30 cellular contexts compared by ENCODE assay signal in the genomic region with DNA sequence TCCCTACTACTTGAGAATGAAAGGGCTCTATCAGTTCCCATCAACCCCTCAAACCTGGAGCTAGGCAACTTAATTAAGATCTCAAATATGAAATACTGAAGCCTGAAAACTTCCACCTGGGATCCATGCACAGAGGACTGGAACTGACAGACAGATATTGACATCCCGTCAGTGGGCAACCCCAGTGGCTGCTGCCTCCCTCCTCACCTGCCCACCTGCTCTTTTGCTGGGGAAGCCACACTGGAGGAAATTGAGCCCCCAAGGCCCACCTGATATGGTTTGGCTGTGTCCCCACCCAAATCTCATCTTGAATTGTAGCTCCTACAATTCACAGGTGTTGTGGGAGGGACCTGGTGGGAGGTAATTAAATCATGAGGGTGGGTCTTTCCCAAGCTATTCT.
"Had no signal": no experiment of that assay in that cellular context is flagged by ENCODE, and none has a peak within 500 bp of the region (broad histone marks: within the 10 kb centered on the region; RNA-seq: fewer than 3 reads in every experiment).

No MANE protein-coding gene starts in this region.

- H3K27me3 Mint-ChIP-seq: brain had no signal

- H3K9me3 Mint-ChIP-seq: activated CD4-positive, alpha-beta memory T cell treated with anti-CD3 and anti-CD28 coated beads for 36 hours; activated CD4-positive, alpha-beta T cell treated with anti-CD3 and anti-CD28 coated beads, Interleukin-2, amount 10 ng/mL, durations not matched to agents 24 days and 14 days; activated naive CD4-positive, alpha-beta T cell treated with anti-CD3 and anti-CD28 coated beads for 36 hours; activated naive CD4-positive, alpha-beta T cell treated with anti-CD3 and anti-CD28 coated beads, Interleukin-2, amount 50 U/mL, for 72 hours; activated naive CD8-positive, alpha-beta T cell treated with anti-CD3 and anti-CD28 coated beads, Interleukin-2, amount 10 ng/mL, durations not matched to agents 7 days and 5 days; activated T-cell treated with anti-CD3 and anti-CD28 coated beads, Interleukin-2, amount 50 U/mL, for 4 hours; central memory CD8-positive, alpha-beta T cell; T-helper 2 cell treated with Interferon-gamma antibody and Interleukin-4, amounts not matched to agents 5 μg/mL and 100 μg/mL, for 36 hours had no signal

- H3K36me3 Mint-ChIP-seq: activated CD4-positive, alpha-beta memory T cell treated with anti-CD3 and anti-CD28 coated beads for 36 hours; activated naive CD4-positive, alpha-beta T cell treated with anti-CD3 and anti-CD28 coated beads, Interleukin-2, amount 50 U/mL, for 72 hours; activated naive CD8-positive, alpha-beta T cell treated with anti-CD3 and anti-CD28 coated beads, Interleukin-2, amount 10 ng/mL, durations not matched to agents 7 days and 5 days; brain had no signal

- H3K27ac ChIP-seq: ascending aorta, breast epithelium, cardiac muscle cell, epithelial cell of prostate had no signal

- DNase-seq: activated CD4-positive, alpha-beta memory T cell treated with anti-CD3 and anti-CD28 coated beads for 36 hours; activated CD4-positive, alpha-beta T cell treated with anti-CD3 and anti-CD28 coated beads for 36 hours; activated CD4-positive, alpha-beta T cell treated with anti-CD3 and anti-CD28 coated beads, Interleukin-2, amount 10 ng/mL, durations not matched to agents 24 days and 14 days; activated CD4-positive, CD25-positive, alpha-beta regulatory T cell; activated CD4-positive, CD25-positive, alpha-beta regulatory T cell treated with anti-CD3 and anti-CD28 coated beads, Interleukin-2, amount 50 U/mL, for 72 hours; activated CD8-positive, alpha-beta T cell treated with anti-CD3 and anti-CD28 coated beads, Interleukin-2, amount 10 ng/mL, durations not matched to agents 7 days and 5 days; activated effector memory CD4-positive, alpha-beta T cell treated with Interleukin-2 at 50 U/mL for 16 hours; activated gamma-delta T cell treated with Interleukin-2 at 50 U/mL for 16 hours; activated naive CD4-positive, alpha-beta T cell treated with anti-CD3 and anti-CD28 coated beads for 36 hours; activated naive CD8-positive, alpha-beta T cell treated with anti-CD3 and anti-CD28 coated beads, Interleukin-2, amount 10 ng/mL, durations not matched to agents 7 days and 5 days; activated T-cell treated with anti-CD3 and anti-CD28 coated beads, Interleukin-2, amount 50 U/mL, for 4 hours; cortex of kidney; dermis blood vessel endothelial cell; effector CD8-positive, alpha-beta T cell; foreskin fibroblast; T-helper 1 cell; T-helper 17 cell; T1000 had no signal

- H3K36me3 ChIP-seq: ascending aorta, breast epithelium, cardiac muscle cell had no signal

- H3K9me3 ChIP-seq: ascending aorta, breast epithelium had no signal

- H3K4me1 ChIP-seq: ascending aorta had no signal

- FAIRE-seq: endometrium, endothelial cell of umbilical vein, frontal cortex had no signal

- H3K27ac Mint-ChIP-seq: activated CD4-positive, alpha-beta memory T cell treated with anti-CD3 and anti-CD28 coated beads for 36 hours; activated CD4-positive, alpha-beta T cell treated with anti-CD3 and anti-CD28 coated beads for 36 hours; activated CD4-positive, alpha-beta T cell treated with anti-CD3 and anti-CD28 coated beads, Interleukin-2, amount 10 ng/mL, durations not matched to agents 24 days and 14 days; activated CD8-positive, alpha-beta T cell treated with anti-CD3 and anti-CD28 coated beads, Interleukin-2, amount 10 ng/mL, durations not matched to agents 7 days and 5 days; activated naive CD4-positive, alpha-beta T cell treated with anti-CD3 and anti-CD28 coated beads for 36 hours; activated naive CD8-positive, alpha-beta T cell treated with anti-CD3 and anti-CD28 coated beads, Interleukin-2, amount 10 ng/mL, durations not matched to agents 7 days and 5 days; activated T-helper 17 cell treated with anti-CD3 and anti-CD28 coated beads, Interleukin-2, amount 50 U/mL, for 72 hours; brain; T-helper 17 cell had no signal

- H3K27me3 ChIP-seq: ascending aorta, breast epithelium had no signal

- ATAC-seq: activated CD4-positive, alpha-beta T cell treated with anti-CD3 and anti-CD28 coated beads for 36 hours; activated CD8-positive, alpha-beta T cell treated with anti-CD3 and anti-CD28 coated beads, Interleukin-2, amount 10 ng/mL, durations not matched to agents 7 days and 5 days; activated naive CD4-positive, alpha-beta T cell treated with anti-CD3 and anti-CD28 coated beads, Interleukin-2, amount 50 U/mL, for 72 hours; activated T-cell treated with anti-CD3 and anti-CD28 coated beads, Interleukin-2, amount 50 U/mL, for 4 hours; activated T-helper 17 cell treated with anti-CD3 and anti-CD28 coated beads, Interleukin-2, amount 50 U/mL, for 72 hours; T-helper 17 cell had no signal

- H3K4me3 ChIP-seq: ascending aorta, breast epithelium, cardiac muscle cell had no signal

- H3K4me3 Mint-ChIP-seq: activated CD4-positive, alpha-beta memory T cell treated with anti-CD3 and anti-CD28 coated beads for 36 hours; activated CD4-positive, alpha-beta T cell treated with anti-CD3 and anti-CD28 coated beads for 36 hours; activated CD4-positive, alpha-beta T cell treated with anti-CD3 and anti-CD28 coated beads, Interleukin-2, amount 10 ng/mL, durations not matched to agents 24 days and 14 days; activated CD8-positive, alpha-beta T cell treated with anti-CD3 and anti-CD28 coated beads, Interleukin-2, amount 10 ng/mL, durations not matched to agents 7 days and 5 days; activated naive CD4-positive, alpha-beta T cell treated with anti-CD3 and anti-CD28 coated beads for 36 hours; activated naive CD8-positive, alpha-beta T cell treated with anti-CD3 and anti-CD28 coated beads, Interleukin-2, amount 10 ng/mL, durations not matched to agents 7 days and 5 days; activated T-cell treated with anti-CD3 and anti-CD28 coated beads, Interleukin-2, amount 50 U/mL, for 4 hours; activated T-helper 17 cell treated with anti-CD3 and anti-CD28 coated beads, Interleukin-2, amount 50 U/mL, for 72 hours; brain; central memory CD8-positive, alpha-beta T cell; T-helper 17 cell; T-helper 2 cell treated with Interferon-gamma antibody and Interleukin-4, amounts not matched to agents 5 μg/mL and 100 μg/mL, for 36 hours had no signal
